ENCODE assay signal across 1 cellular context in genomic region chr7:55365680-55366460, GRCh38.
TF ChIP-seq lines count a peak whose summit lies in the region.

No MANE protein-coding gene starts in this region.

TF ChIP-seq in SK-N-SH treated with all-trans-retinoic acid at 6 μM for 48 hours, 23 proteins besides CTCF, POLR2A, EP300 and RAD21 (continued from another document):
- no peak for TF ChIP-seq CSRNP3 (CRISPR knock-in tag; IDR thresholded peaks at IDR 0.05)
